ENCODE assay signal across 9 cellular contexts in genomic region chr6:111417181-111417585, GRCh38.
DNase-seq lines count a peak whose midpoint lies in the region; ATAC-seq and TF ChIP-seq lines count a peak whose summit lies in the region.
"Had no signal": no experiment of that assay in that cellular context is flagged by ENCODE, and none has a peak within 500 bp of the region (broad histone marks: within the 10 kb centered on the region; RNA-seq: fewer than 3 reads in every experiment).

No MANE protein-coding gene starts in this region.

- in situ Hi-C loops in G401 (cut with HindIII; ENCODE audit: low sequenced_read_pairs): no loop called here

- POLR2A ChIA-PET in CD8-positive, alpha-beta T cell (lab: Charles Lee): no interaction called here

- H3K9me3 Mint-ChIP-seq in CD8-positive, alpha-beta T cell: no peaks in the 10 kb centered on the region
- no peaks in the 10 kb centered on the region for H3K9me3 Mint-ChIP-seq in stimulated activated effector memory CD8-positive, alpha-beta T cell treated with anti-CD3 and anti-CD28 coated beads, Interleukin-12 subunit alpha, Interleukin-12 subunit beta, amount 100 ng/mL, for 72 hours

- H3K79me2 ChIP-seq in Karpas-422 (ENCODE audit: low read length): peaks cover 98% of the 10 kb centered on the region

- H3K4me3 ChIP-seq in muscle layer of colon (ENCODE audit: low read depth in 1 of 2, low read length in 2 of 2) (no peak overlapping the region), Karpas-422 (ENCODE audit: low read length) (no peak overlapping the region)
- H3K4me3 ChIP-seq in CD8-positive, alpha-beta T cell (ENCODE audit: low read depth, low read length): no peak overlapping the region
- H3K4me3 ChIP-seq: lung had no signal

- H3K27me3 ChIP-seq in muscle layer of colon (ENCODE audit: control insufficient read depth in 1 of 2, insufficient read depth in 2 of 2, low read length in 2 of 2) (no peaks in the 10 kb centered on the region), Karpas-422 (ENCODE audit: low read length) (no peaks in the 10 kb centered on the region)
- H3K27me3 ChIP-seq in CD8-positive, alpha-beta T cell (ENCODE audit: insufficient read depth, low read length): no peaks in the 10 kb centered on the region

- H2AFZ ChIP-seq in Karpas-422 (ENCODE audit: low read length): no peak overlapping the region

- H3K4me2 ChIP-seq in Karpas-422 (ENCODE audit: low read depth, low read length, poor library complexity, severe bottlenecking): no peak overlapping the region

- H3K4me1 ChIP-seq in muscle layer of colon (ENCODE audit: insufficient read depth, low read length) (peaks cover 51% of the 10 kb centered on the region), Karpas-422 (ENCODE audit: low read length) (peaks cover 16% of the 10 kb centered on the region)
- H3K4me1 ChIP-seq in CD8-positive, alpha-beta T cell (ENCODE audit: insufficient read depth, low read length): no peaks in the 10 kb centered on the region

- H3K9ac ChIP-seq in muscle layer of colon (ENCODE audit: low read length) (no peak overlapping the region), Karpas-422 (ENCODE audit: low read length) (no peak overlapping the region)

- no peaks in the 10 kb centered on the region for H3K9me3 ChIP-seq in muscle layer of colon (ENCODE audit: low read length)
- H3K9me3 ChIP-seq in CD8-positive, alpha-beta T cell (ENCODE audit: low read length): no peaks in the 10 kb centered on the region
- no peaks in the 10 kb centered on the region for H3K9me3 ChIP-seq in Karpas-422 (ENCODE audit: low read length)

- no peaks in the 10 kb centered on the region; the same call in 1 of the 2 replicates for H3K9me2 ChIP-seq in Karpas-422 (replicated peaks; ENCODE audit: insufficient read depth, low read length)

- H3K27me3 Mint-ChIP-seq in CD8-positive, alpha-beta T cell (ENCODE audit: low read depth): no peaks in the 10 kb centered on the region

- H3K36me3 ChIP-seq in muscle layer of colon (ENCODE audit: insufficient read depth, low read length) (peaks cover under 1% of the 10 kb centered on the region), Karpas-422 (ENCODE audit: insufficient read depth, low read length) (peaks cover 14% of the 10 kb centered on the region; the same call in 1 of the 2 replicates)
- peaks cover under 1% of the 10 kb centered on the region for H3K36me3 ChIP-seq in CD8-positive, alpha-beta T cell (ENCODE audit: insufficient read depth, low read length)

- CTCF ChIA-PET in CD8-positive, alpha-beta T cell (lab: Charles Lee): no interaction called here

- ATAC-seq in CD8-positive, alpha-beta T cell: no peak
- no peak for ATAC-seq in stimulated activated effector memory CD8-positive, alpha-beta T cell treated with anti-CD3 and anti-CD28 coated beads, Interleukin-12 subunit alpha, Interleukin-12 subunit beta, amount 100 ng/mL, for 72 hours

- peak overlapping the region; percentile 15 for H3K27ac ChIP-seq in cingulate gyrus (ENCODE audit: low read depth, low read length)
- H3K27ac ChIP-seq in muscle layer of colon (ENCODE audit: low read depth, low read length): peak overlapping the region; percentile 62
- no peak overlapping the region for H3K27ac ChIP-seq in CD8-positive, alpha-beta T cell (ENCODE audit: low read depth, low read length)
- no peak overlapping the region for H3K27ac ChIP-seq in Karpas-422 (ENCODE audit: low read length)

- H3K27ac Mint-ChIP-seq in CD8-positive, alpha-beta T cell: no peak overlapping the region
- no peak overlapping the region for H3K27ac Mint-ChIP-seq in stimulated activated effector memory CD8-positive, alpha-beta T cell treated with anti-CD3 and anti-CD28 coated beads, Interleukin-12 subunit alpha, Interleukin-12 subunit beta, amount 100 ng/mL, for 72 hours

- peaks cover 17% of the 10 kb centered on the region for H3K4me1 Mint-ChIP-seq in CD8-positive, alpha-beta T cell (ENCODE audit: low read depth)
- peaks cover 7% of the 10 kb centered on the region for H3K4me1 Mint-ChIP-seq in stimulated activated effector memory CD8-positive, alpha-beta T cell treated with anti-CD3 and anti-CD28 coated beads, Interleukin-12 subunit alpha, Interleukin-12 subunit beta, amount 100 ng/mL, for 72 hours

- H3K36me3 Mint-ChIP-seq in CD8-positive, alpha-beta T cell: peaks cover 11% of the 10 kb centered on the region
- peaks cover under 1% of the 10 kb centered on the region for H3K36me3 Mint-ChIP-seq in stimulated activated effector memory CD8-positive, alpha-beta T cell treated with anti-CD3 and anti-CD28 coated beads, Interleukin-12 subunit alpha, Interleukin-12 subunit beta, amount 100 ng/mL, for 72 hours

- intact Hi-C loops in CD8-positive, alpha-beta T cell (cut with DNase I, micrococcal nuclease): no loop called here

- no peak overlapping the region for H3K4me3 Mint-ChIP-seq in CD8-positive, alpha-beta T cell
- H3K4me3 Mint-ChIP-seq in stimulated activated effector memory CD8-positive, alpha-beta T cell treated with anti-CD3 and anti-CD28 coated beads, Interleukin-12 subunit alpha, Interleukin-12 subunit beta, amount 100 ng/mL, for 72 hours: no peak overlapping the region

- no peak for TF ChIP-seq CTCF in CD8-positive, alpha-beta T cell (IDR thresholded peaks at IDR 0.05)

- DNase-seq in G401 (ENCODE audit: low spot score) (peak; percentile 97), NCI-H69 (lab: John Stamatoyannopoulos, UW) (peak; percentile 76), Karpas-422 (no peak), NOMO-1 treated with DMSO at 0.1 percent for 48 hours (lab: John Stamatoyannopoulos, UW; ENCODE audit: unreplicated experiment) (no peak)
- no peak for DNase-seq in CD8-positive, alpha-beta T cell
- DNase-seq in stimulated activated effector memory CD8-positive, alpha-beta T cell treated with anti-CD3 and anti-CD28 coated beads, Interleukin-12 subunit alpha, Interleukin-12 subunit beta, amount 100 ng/mL, for 72 hours (ENCODE audit: low spot score in 2 of 2): no peak

- no peaks in the 10 kb centered on the region for H4K20me1 ChIP-seq in Karpas-422 (ENCODE audit: insufficient read depth, low read depth, low read length)

Comparison
In these comparisons a context has a peak if more than half of its experiments do, and no peak if none do; other contexts are left out.
1. DNase-seq: peak in G401 (single experiment) and NCI-H69 (single experiment); none in CD8-positive, alpha-beta T cell (0 of 7), stimulated activated effector memory CD8-positive, alpha-beta T cell treated with anti-CD3 and anti-CD28 coated beads, Interleukin-12 subunit alpha, Interleukin-12 subunit beta, amount 100 ng/mL, for 72 hours (0 of 2), Karpas-422 (single experiment) and NOMO-1 treated with DMSO at 0.1 percent for 48 hours (single experiment).
2. H3K27ac ChIP-seq: peak in cingulate gyrus (single experiment) and muscle layer of colon (single experiment); none in CD8-positive, alpha-beta T cell (single experiment) and Karpas-422 (single experiment).